ENCODE assay signal across 8 cellular contexts in the genomic region with DNA sequence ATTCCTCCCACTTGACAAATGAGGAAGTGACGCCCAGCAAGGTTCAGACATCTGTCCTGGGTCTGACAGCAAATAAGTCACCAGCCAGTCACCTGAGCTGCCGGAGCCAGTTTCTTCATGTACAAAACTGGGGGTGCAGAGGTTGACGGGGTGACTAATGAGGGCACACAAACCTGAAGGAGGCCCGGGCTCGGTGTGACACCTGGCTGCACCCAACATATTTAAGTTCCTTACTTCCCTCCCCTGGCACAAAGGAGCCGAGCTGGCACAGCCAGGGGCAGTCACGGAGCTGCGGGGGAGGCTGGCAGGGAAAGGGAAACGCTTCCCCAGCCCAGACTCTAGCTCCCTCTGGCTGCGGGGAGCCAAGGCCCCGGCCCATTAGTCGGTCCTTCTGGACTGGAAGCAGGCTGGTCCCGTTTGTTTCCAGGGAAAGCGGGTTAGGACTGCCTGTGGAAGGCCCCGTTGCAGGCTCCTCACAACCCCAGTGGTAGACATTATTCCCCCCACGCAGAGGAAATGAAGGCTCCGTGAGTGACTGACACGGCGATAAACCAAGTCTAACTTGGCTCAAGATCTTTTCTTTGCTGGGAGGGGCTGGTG. TPM values are rescaled to one million over a fixed set of nuclear protein-coding genes. Genes with fewer than 3 reads are reported as not detected.
DNase-seq lines count a peak whose midpoint lies in the region; ATAC-seq, FAIRE-seq and TF ChIP-seq lines count a peak whose summit lies in the region.

No MANE protein-coding gene starts in this region.

- BruUV-seq in PC-9 (replicated peaks; lab: Mats Ljungman, UMichigan), result no TSS peak

- 0 out of 2 replicates have a peak, but pooled peaks have one; percentile 36 for TF ChIP-seq CTCF in PC-9 (conservative IDR thresholded peaks at IDR 0.05)

- DNase-seq in Ammon's horn (ENCODE audit: low spot score) (peak; percentile 80), GM19239 (ENCODE audit: insufficient read length, low spot score) (no peak), PC-9 (peak; percentile 62 to 64), amygdala (lab: John Stamatoyannopoulos, UW) (peak in 41 of 56 donors; percentile 33 to 80 (median 54)), left ventricle myocardium superior (peak; percentile 78), putamen (ENCODE audit: low spot score) (peak; percentile 75)

- CTCF ChIA-PET in PC-9 (lab: Charles Lee), result interaction anchor here (0.6 to 2.1 kb wide), 4 partner anchors 11 to 133 kb away, joined by 3 to 12 read pairs (median 6); no protein-coding TSS in a partner anchor

- H2AFZ ChIP-seq in PC-9, result peak overlapping the region; percentile 95

- POLR2A ChIA-PET in PC-9 (lab: Charles Lee; ENCODE audit: unreplicated experiment), result interaction anchor here (0.6 kb wide), 2 partner anchors 49 to 304 kb away, joined by 5 to 9 read pairs; no protein-coding TSS in a partner anchor

- intact Hi-C loops in PC-9 (cut with micrococcal nuclease; ENCODE audit: unreplicated experiment) (no loop called here), left ventricle myocardium superior (cut with micrococcal nuclease) (no loop called here)

- H3K4me1 ChIP-seq in PC-9 (replicated peaks; ENCODE audit: insufficient read depth), result peaks cover 6% of the 10 kb centered on the region; the same call in 1 of the 2 replicates

- H3F3A ChIP-seq in PC-9 (ENCODE audit: insufficient read depth, low read depth), result peaks cover 8% of the 10 kb centered on the region; the same call in 1 of the 2 replicates

- no peaks in the 10 kb centered on the region for H3K9me3 ChIP-seq in PC-9 (ENCODE audit: insufficient read depth, low read depth)

- FAIRE-seq in GM19239 (lab: Jason Lieb, UNC), result peak; percentile 4

- peak overlapping the region; percentile 82 for H3K4me3 ChIP-seq in PC-9

- no peaks in the 10 kb centered on the region for H3K79me2 ChIP-seq in PC-9 (ENCODE audit: low read depth)

- no peak overlapping the region for H3K27ac ChIP-seq in PC-9

- H3K27me3 ChIP-seq in PC-9 (ENCODE audit: insufficient read depth, low read depth), result no peaks in the 10 kb centered on the region

- H3K4me2 ChIP-seq in PC-9, result peak overlapping the region; percentile 96

- ATAC-seq in left ventricle myocardium superior (peak; percentile 48), GM21447 (IDR thresholded peaks at IDR 0.05; ENCODE audit: unreplicated experiment) (no peak), HG03342 (IDR thresholded peaks at IDR 0.05; ENCODE audit: unreplicated experiment) (no peak)

- H3K9me2 ChIP-seq in PC-9 (ENCODE audit: insufficient read depth), result no peaks in the 10 kb centered on the region

- H4K20me1 ChIP-seq in PC-9 (ENCODE audit: insufficient read depth), result no peaks in the 10 kb centered on the region

- H3K36me3 ChIP-seq in PC-9 (ENCODE audit: low read depth), result no peaks in the 10 kb centered on the region

RNA-seq across cellular contexts. Expression of a gene that starts 2.3 kb away (rescaled TPM):
- 0.17 and 0.88 TPM in 2 replicates for total RNA-seq in PC-9 (2021)
- total RNA-seq in left ventricle myocardium superior, result 42.4 TPM

Comparison
In these comparisons a context has a peak if more than half of its experiments do, and no peak if none do; other contexts are left out.
1. RNA of a gene that starts 2.3 kb away (total RNA-seq): 42.4 TPM in left ventricle myocardium superior (single experiment); 0.17 to 0.88 TPM in PC-9; every median in the first group is over 10 times any median in the second.